ENCODE assay signal across 1 cellular context in genomic region chr17:10843806-10844205, GRCh38.
TF ChIP-seq lines count a peak whose summit lies in the region.

No MANE protein-coding gene starts in this region.

TF ChIP-seq in WTC11, 78 proteins besides CTCF, POLR2A, EP300 and RAD21 (continued from another document):
- no peak for TF ChIP-seq AR (CRISPR knock-in tag; IDR thresholded peaks at IDR 0.05)
TF ChIP-seq in WTC11: peak in this region for 0.
